Comparison of ENCODE assay signal across 13 cellular contexts in the genomic region with DNA sequence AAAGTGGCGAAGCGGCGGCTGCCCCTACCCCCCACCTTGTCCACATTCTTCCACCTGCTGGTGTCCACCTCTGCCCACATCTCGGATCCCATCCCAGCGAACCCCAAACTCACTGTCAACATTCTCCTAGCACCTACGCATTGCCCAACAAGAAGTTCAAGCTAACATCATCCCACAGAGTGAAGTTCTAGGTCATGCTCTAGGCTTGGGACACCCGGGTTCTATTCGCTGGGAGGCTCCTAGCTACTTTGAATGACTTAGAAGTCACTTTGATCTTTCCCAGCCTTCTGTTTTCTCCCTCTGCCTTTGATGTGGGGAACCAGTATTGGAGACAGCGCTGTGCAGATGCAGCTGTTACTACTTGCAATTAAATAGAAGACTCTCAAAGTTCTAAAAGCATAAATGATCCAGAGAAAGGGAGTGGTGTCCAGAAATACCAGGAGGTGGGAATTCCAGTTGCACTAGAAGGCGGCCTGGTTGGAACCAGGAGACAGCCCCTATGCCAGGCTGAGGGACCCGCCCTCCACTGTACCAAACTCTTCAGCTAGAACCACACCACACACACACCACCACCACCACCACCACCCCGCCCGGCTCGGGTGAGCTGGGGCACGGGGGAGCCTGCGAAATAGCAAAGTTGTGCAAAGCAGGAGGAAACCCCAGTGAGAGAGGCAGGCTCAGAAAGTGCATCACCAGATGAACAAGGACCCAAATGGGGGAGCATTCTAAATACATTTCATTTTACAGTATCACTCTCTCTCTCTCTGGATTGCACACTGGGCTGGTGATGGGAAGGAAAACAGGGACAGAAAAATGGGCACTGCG. TPM values are rescaled to one million over a fixed set of nuclear protein-coding genes. Genes with fewer than 3 reads are reported as not detected.
DNase-seq lines count a peak whose midpoint lies in the region; ATAC-seq and TF ChIP-seq lines count a peak whose summit lies in the region.
"Had no signal": no experiment of that assay in that cellular context is flagged by ENCODE, and none has a peak within 500 bp of the region (broad histone marks: within the 10 kb centered on the region; RNA-seq: fewer than 3 reads in every experiment).

No MANE protein-coding gene starts in this region.

- CTCF ChIA-PET in Caco-2 (lab: Charles Lee) = interaction anchor here (0.9 to 1.5 kb wide), 4 partner anchors 10 to 27 kb away, joined by 3 to 7 read pairs (median 6); no protein-coding TSS in a partner anchor
- CTCF ChIA-PET in HEK293T (lab: Yijun Ruan, JAX) = interaction anchor here (0.6 to 1.6 kb wide), 4 partner anchors 14 to 1127 kb away, joined by 3 to 11 read pairs (median 4); no protein-coding TSS in a partner anchor

- H3K36me3 Mint-ChIP-seq in Caco-2 (ENCODE audit: insufficient read depth, unreplicated experiment) (peaks cover 2% of the 10 kb centered on the region), natural killer cell (no peaks in the 10 kb centered on the region)
- H3K36me3 Mint-ChIP-seq in activated T-helper 1 cell treated with anti-CD3 and anti-CD28 coated beads, Interleukin-12 subunit alpha, Interleukin-12 subunit beta, Interleukin-2, Interleukin-4 antibody, amounts not matched to agents 30 ng/mL and 10 ng/mL and 1 ng/mL, durations not matched to agents 14 hours and 24 hours and 36 hours (ENCODE audit: low read depth) = no peaks in the 10 kb centered on the region

- H4K20me1 ChIP-seq in BLaER1 treated with 17β-estradiol and CSF1 and Interleukin-3, amounts not matched to agents 10 nM and 100 nM = peaks cover 0 to 54% (median 15%) of the 10 kb centered on the region in 11 experiments; a peak in 16 of 22 replicates

- peaks cover 96 to 100% (median 99%) of the 10 kb centered on the region in 11 experiments for H3K27me3 ChIP-seq in BLaER1 treated with 17β-estradiol and CSF1 and Interleukin-3, amounts not matched to agents 10 nM and 100 nM
- H3K27me3 ChIP-seq in Caco-2 (replicated peaks; ENCODE audit: control insufficient read depth, insufficient read depth, low read length) = peaks cover 10% of the 10 kb centered on the region

- no peaks in the 10 kb centered on the region for H3K36me3 ChIP-seq in BLaER1 treated with 17β-estradiol and CSF1 and Interleukin-3, amounts not matched to agents 10 nM and 100 nM
- H3K36me3 ChIP-seq in Caco-2 (ENCODE audit: control insufficient read depth, insufficient read depth, low read length) = no peaks in the 10 kb centered on the region
- H3K36me3 ChIP-seq: Peyer's patch had no signal

- peak overlapping the region in 2 of 11 experiments; percentile 13 to 50; a peak in 3 of 22 replicates for H3K27ac ChIP-seq in BLaER1 treated with 17β-estradiol and CSF1 and Interleukin-3, amounts not matched to agents 10 nM and 100 nM
- H3K27ac ChIP-seq: hepatocyte, Peyer's patch had no signal

- no TSS peak for BruUV-seq in Caco-2 (replicated peaks; lab: Mats Ljungman, UMichigan)

- no peak for ATAC-seq in natural killer cell
- no peak for ATAC-seq in Right ventricle myocardium superior (ENCODE audit: poor library complexity)

- peak overlapping the region in 3 of 11 experiments; percentile 3 to 41 (median 39); a peak in 3 of 22 replicates for H3K9ac ChIP-seq in BLaER1 treated with 17β-estradiol and CSF1 and Interleukin-3, amounts not matched to agents 10 nM and 100 nM

- H3K4me1 ChIP-seq in BLaER1 treated with 17β-estradiol and CSF1 and Interleukin-3, amounts not matched to agents 10 nM and 100 nM = peaks cover 69 to 91% (median 87%) of the 10 kb centered on the region in 10 experiments
- peaks cover 26% of the 10 kb centered on the region for H3K4me1 ChIP-seq in Caco-2

- DNase-seq in Caco-2 (no peak), natural killer cell (no peak), DMS53 treated with DMSO at 0.1 percent for 48 hours (lab: John Stamatoyannopoulos, UW; ENCODE audit: unreplicated experiment) (no peak), HEK293T (ENCODE audit: extremely low spot score) (no peak), Right ventricle myocardium superior (no peak)
- no peak for DNase-seq in activated T-helper 1 cell treated with anti-CD3 and anti-CD28 coated beads, Interleukin-12 subunit alpha, Interleukin-12 subunit beta, Interleukin-2, Interleukin-4 antibody, amounts not matched to agents 30 ng/mL and 10 ng/mL and 1 ng/mL, durations not matched to agents 14 hours and 24 hours and 36 hours (ENCODE audit: low spot score)
- DNase-seq: erythroblast, mesenchymal stem cell, NCI-H1092, NCI-H446, Peyer's patch had no signal

- peaks cover 0 to 25% (median 22%) of the 10 kb centered on the region in 11 experiments; a peak in 18 of 22 replicates for H3K9me3 ChIP-seq in BLaER1 treated with 17β-estradiol and CSF1 and Interleukin-3, amounts not matched to agents 10 nM and 100 nM (replicated peaks in 1 of 11)
- H3K9me3 ChIP-seq in Caco-2 = no peaks in the 10 kb centered on the region

- intact Hi-C loops in Caco-2 (cut with micrococcal nuclease; ENCODE audit: unreplicated experiment) = loop anchor here (1.0 kb wide), 1 partner anchor 27 kb away; no protein-coding TSS in a partner anchor
- intact Hi-C loops in activated T-helper 1 cell treated with anti-CD3 and anti-CD28 coated beads, Interleukin-12 subunit alpha, Interleukin-12 subunit beta, Interleukin-2, Interleukin-4 antibody, amounts not matched to agents 30 ng/mL and 10 ng/mL and 1 ng/mL, durations not matched to agents 14 hours and 24 hours and 36 hours (cut with micrococcal nuclease) = loop anchor here (10.0 kb wide), 2 partner anchors 134 to 206 kb away; a partner anchor contains a TSS
- intact Hi-C loops in natural killer cell (cut with micrococcal nuclease) = no loop called here
- intact Hi-C loops in Right ventricle myocardium superior (cut with DNase I) = no loop called here

- POLR2A ChIA-PET in Caco-2 (lab: Charles Lee) = interaction anchor here (0.7 kb wide), 1 partner anchor 1176 kb away, joined by 3 read pairs; no protein-coding TSS in a partner anchor
- POLR2A ChIA-PET in HEK293T (lab: Yijun Ruan, JAX) = interaction anchor here (0.9 kb wide), 1 partner anchor 12 kb away, joined by 3 read pairs; no protein-coding TSS in a partner anchor

- no peaks in the 10 kb centered on the region for H3K9me3 Mint-ChIP-seq in Caco-2 (ENCODE audit: unreplicated experiment)
- H3K9me3 Mint-ChIP-seq in activated T-helper 1 cell treated with anti-CD3 and anti-CD28 coated beads, Interleukin-12 subunit alpha, Interleukin-12 subunit beta, Interleukin-2, Interleukin-4 antibody, amounts not matched to agents 30 ng/mL and 10 ng/mL and 1 ng/mL, durations not matched to agents 14 hours and 24 hours and 36 hours = no peaks in the 10 kb centered on the region
- H3K9me3 Mint-ChIP-seq in natural killer cell = no peaks in the 10 kb centered on the region

- H3K27me3 Mint-ChIP-seq in Caco-2 (ENCODE audit: insufficient read depth, unreplicated experiment) (peaks cover 60% of the 10 kb centered on the region), natural killer cell (ENCODE audit: low read depth in 2 of 2) (peaks cover 78 to 80% of the 10 kb centered on the region in 2 donors)
- peaks cover 83% of the 10 kb centered on the region for H3K27me3 Mint-ChIP-seq in activated T-helper 1 cell treated with anti-CD3 and anti-CD28 coated beads, Interleukin-12 subunit alpha, Interleukin-12 subunit beta, Interleukin-2, Interleukin-4 antibody, amounts not matched to agents 30 ng/mL and 10 ng/mL and 1 ng/mL, durations not matched to agents 14 hours and 24 hours and 36 hours (ENCODE audit: insufficient read depth)

- H3K4me1 Mint-ChIP-seq in Caco-2 (ENCODE audit: low read depth, unreplicated experiment) (peaks cover 40% of the 10 kb centered on the region), natural killer cell (peaks cover 36 to 66% of the 10 kb centered on the region in 2 donors)
- H3K4me1 Mint-ChIP-seq in activated T-helper 1 cell treated with anti-CD3 and anti-CD28 coated beads, Interleukin-12 subunit alpha, Interleukin-12 subunit beta, Interleukin-2, Interleukin-4 antibody, amounts not matched to agents 30 ng/mL and 10 ng/mL and 1 ng/mL, durations not matched to agents 14 hours and 24 hours and 36 hours (ENCODE audit: low read depth) = peaks cover 66% of the 10 kb centered on the region

- H3K4me2 ChIP-seq in BLaER1 treated with 17β-estradiol and CSF1 and Interleukin-3, amounts not matched to agents 10 nM and 100 nM = peak overlapping the region; percentile 70 to 100 (median 89)

- peak overlapping the region; percentile 64 for H3K4me3 Mint-ChIP-seq in Caco-2 (ENCODE audit: unreplicated experiment)
- H3K4me3 Mint-ChIP-seq in activated T-helper 1 cell treated with anti-CD3 and anti-CD28 coated beads, Interleukin-12 subunit alpha, Interleukin-12 subunit beta, Interleukin-2, Interleukin-4 antibody, amounts not matched to agents 30 ng/mL and 10 ng/mL and 1 ng/mL, durations not matched to agents 14 hours and 24 hours and 36 hours = no peak overlapping the region
- H3K4me3 Mint-ChIP-seq in natural killer cell = peak overlapping the region; percentile 17

- no peak for TF ChIP-seq CTCF in Caco-2 (IDR thresholded peaks at IDR 0.05; ENCODE audit: insufficient read depth in 1 of 2, low read depth in 1 of 2, low read length in 1 of 2, severe bottlenecking in 1 of 2, unreplicated experiment in 1 of 2)
- TF ChIP-seq CTCF in natural killer cell (IDR thresholded peaks at IDR 0.05) = no peak

- H3K4me3 ChIP-seq in BLaER1 treated with 17β-estradiol and CSF1 and Interleukin-3, amounts not matched to agents 10 nM and 100 nM = peak overlapping the region in 6 of 10 experiments; percentile 5 to 49 (median 28); a peak in 8 of 20 replicates
- H3K4me3 ChIP-seq in Caco-2 (ENCODE audit: low read depth, low read length) = no peak overlapping the region
- H3K4me3 ChIP-seq: hepatocyte, Peyer's patch had no signal

- no peak overlapping the region for H3K27ac Mint-ChIP-seq in Caco-2 (ENCODE audit: unreplicated experiment)
- H3K27ac Mint-ChIP-seq in activated T-helper 1 cell treated with anti-CD3 and anti-CD28 coated beads, Interleukin-12 subunit alpha, Interleukin-12 subunit beta, Interleukin-2, Interleukin-4 antibody, amounts not matched to agents 30 ng/mL and 10 ng/mL and 1 ng/mL, durations not matched to agents 14 hours and 24 hours and 36 hours = peak overlapping the region; percentile 66
- peak overlapping the region in 1 of 2 donors; percentile 66 for H3K27ac Mint-ChIP-seq in natural killer cell

RNA-seq across cellular contexts. Expression of a gene that starts 5.5 kb away (rescaled TPM):
- total RNA-seq in Caco-2 (2022) (1.2 and 1.3 TPM in 2 replicates), natural killer cell (not detected), Right ventricle myocardium superior (not detected)
- 0.10 and 0.21 TPM in 2 replicates for total RNA-seq in activated T-helper 1 cell treated with anti-CD3 and anti-CD28 coated beads, Interleukin-12 subunit alpha, Interleukin-12 subunit beta, Interleukin-2, Interleukin-4 antibody, amounts not matched to agents 30 ng/mL and 10 ng/mL and 1 ng/mL, durations not matched to agents 14 hours and 24 hours and 36 hours

RNA-seq across cellular contexts. Expression of a gene that starts 9.3 kb away (rescaled TPM):
- total RNA-seq in Caco-2 (2022) = 0.19 TPM in 1 of 2 replicates, not detected in the other
- 0.08 TPM in 1 of 2 replicates, not detected in the other for total RNA-seq in activated T-helper 1 cell treated with anti-CD3 and anti-CD28 coated beads, Interleukin-12 subunit alpha, Interleukin-12 subunit beta, Interleukin-2, Interleukin-4 antibody, amounts not matched to agents 30 ng/mL and 10 ng/mL and 1 ng/mL, durations not matched to agents 14 hours and 24 hours and 36 hours
- total RNA-seq in natural killer cell = not detected
- total RNA-seq in Right ventricle myocardium superior = not detected
- total RNA-seq: hepatocyte had no signal

RNA-seq across cellular contexts. Expression of a gene that starts 16.6 kb away (rescaled TPM):
- 52.3 and 62.9 TPM in 2 replicates for total RNA-seq in Caco-2 (2022)
- total RNA-seq in activated T-helper 1 cell treated with anti-CD3 and anti-CD28 coated beads, Interleukin-12 subunit alpha, Interleukin-12 subunit beta, Interleukin-2, Interleukin-4 antibody, amounts not matched to agents 30 ng/mL and 10 ng/mL and 1 ng/mL, durations not matched to agents 14 hours and 24 hours and 36 hours = 45.7 and 53.3 TPM in 2 replicates
- 1 to 10 TPM; 4.3 to 7.0 (median 5.0) TPM for total RNA-seq in natural killer cell
- total RNA-seq in Right ventricle myocardium superior = 14.1 TPM

RNA-seq across cellular contexts. Expression of a gene that starts 30.0 kb away (rescaled TPM):
- total RNA-seq in Caco-2 (2022) (6.3 and 8.1 TPM in 2 replicates), natural killer cell (not detected), Right ventricle myocardium superior (not detected)
- total RNA-seq in activated T-helper 1 cell treated with anti-CD3 and anti-CD28 coated beads, Interleukin-12 subunit alpha, Interleukin-12 subunit beta, Interleukin-2, Interleukin-4 antibody, amounts not matched to agents 30 ng/mL and 10 ng/mL and 1 ng/mL, durations not matched to agents 14 hours and 24 hours and 36 hours = not detected in 2 replicates

RNA-seq across cellular contexts. Expression of a gene that starts 43.9 kb away (rescaled TPM):
- total RNA-seq in Caco-2 (2022) = 0.09 and 0.25 TPM in 2 replicates
- 0.36 and 0.47 TPM in 2 replicates for total RNA-seq in activated T-helper 1 cell treated with anti-CD3 and anti-CD28 coated beads, Interleukin-12 subunit alpha, Interleukin-12 subunit beta, Interleukin-2, Interleukin-4 antibody, amounts not matched to agents 30 ng/mL and 10 ng/mL and 1 ng/mL, durations not matched to agents 14 hours and 24 hours and 36 hours
- total RNA-seq in natural killer cell = 1 to 10 TPM in 2 of 3 donors, under 1 TPM in 1; 0.48 to 5.5 (median 1.1) TPM
- total RNA-seq in Right ventricle myocardium superior = 1.6 TPM

Comparison
In these comparisons a context has a peak if more than half of its experiments do, and no peak if none do; other contexts are left out.
1. intact Hi-C loops: an anchor here in Caco-2 (1.0 kb wide) and activated T-helper 1 cell treated with anti-CD3 and anti-CD28 coated beads, Interleukin-12 subunit alpha, Interleukin-12 subunit beta, Interleukin-2, Interleukin-4 antibody, amounts not matched to agents 30 ng/mL and 10 ng/mL and 1 ng/mL, durations not matched to agents 14 hours and 24 hours and 36 hours (10.0 kb wide); none called in natural killer cell and Right ventricle myocardium superior.